23 cellular contexts compared by ENCODE assay signal in genomic region chr3:182294696-182295095, GRCh38.
"Had no signal": no experiment of that assay in that cellular context is flagged by ENCODE, and none has a peak within 500 bp of the region (broad histone marks: within the 10 kb centered on the region; RNA-seq: fewer than 3 reads in every experiment).

No MANE protein-coding gene starts in this region.

- H3K27me3 ChIP-seq: esophagus muscularis mucosa, gastrocnemius medialis, right lobe of liver, stomach, transverse colon had no signal

- H3K79me2 ChIP-seq: parathyroid adenoma had no signal

- H3K27me3 Mint-ChIP-seq: dendritic cell treated with granulocyte-macrophage colony-stimulating factor and Interleukin-4, amounts not matched to agents 40 ng/mL and 50 ng/mL, for 4 days; effector memory CD8-positive, alpha-beta T cell; stimulated activated naive B cell treated with anti-CD40 and anti-IgM and Interleukin-4, amounts not matched to agents 10 μg/mL and 1 μg/mL and 100 μg/mL, for 72 hours had no signal

- H3K9me3 Mint-ChIP-seq: dendritic cell treated with granulocyte-macrophage colony-stimulating factor and Interleukin-4, amounts not matched to agents 40 ng/mL and 50 ng/mL, for 4 days had no signal

- H3K9me3 ChIP-seq: esophagus muscularis mucosa, gastrocnemius medialis, psoas muscle, right lobe of liver, stomach, thoracic aorta, transverse colon had no signal

- H3K36me3 Mint-ChIP-seq: immature natural killer cell; natural killer cell; stimulated activated naive B cell treated with anti-CD40 and anti-IgM and Interleukin-4, amounts not matched to agents 10 μg/mL and 1 μg/mL and 100 μg/mL, for 72 hours had no signal

- H3K27ac Mint-ChIP-seq: dendritic cell treated with granulocyte-macrophage colony-stimulating factor and Interleukin-4, amounts not matched to agents 40 ng/mL and 50 ng/mL, for 4 days; effector memory CD8-positive, alpha-beta T cell; immature natural killer cell; natural killer cell; stimulated activated naive B cell treated with anti-CD40 and anti-IgM and Interleukin-4, amounts not matched to agents 10 μg/mL and 1 μg/mL and 100 μg/mL, for 72 hours had no signal

- H3K9ac ChIP-seq: parathyroid adenoma had no signal

- FAIRE-seq: colon had no signal

- ATAC-seq: effector memory CD8-positive, alpha-beta T cell; gastrocnemius medialis; left colon; left ventricle myocardium superior; natural killer cell; psoas muscle; right lobe of liver; stimulated activated naive B cell treated with anti-CD40 and anti-IgM and Interleukin-4, amounts not matched to agents 10 μg/mL and 1 μg/mL and 100 μg/mL, for 72 hours had no signal

- H3K4me1 ChIP-seq: esophagus muscularis mucosa, gastrocnemius medialis, parathyroid adenoma, psoas muscle, right lobe of liver, transverse colon had no signal

- H3K4me1 Mint-ChIP-seq: immature natural killer cell; natural killer cell; stimulated activated naive B cell treated with anti-CD40 and anti-IgM and Interleukin-4, amounts not matched to agents 10 μg/mL and 1 μg/mL and 100 μg/mL, for 72 hours had no signal

- H2AFZ ChIP-seq: parathyroid adenoma had no signal

- DNase-seq: effector memory CD8-positive, alpha-beta T cell; gastrocnemius medialis; immature natural killer cell; left colon; left ventricle myocardium superior; natural killer cell; psoas muscle; retina; right lobe of liver; stimulated activated CD4-positive, alpha-beta T cell treated with anti-CD3 and anti-CD28 coated beads, Interleukin-2, amount 100 ng/mL, for 24 hours; stimulated activated CD4-positive, alpha-beta T cell treated with anti-CD3 and anti-CD28 coated beads, Interleukin-4, amount 100 ng/mL, for 4 hours; stimulated activated naive B cell treated with anti-CD40 and anti-IgM and Interleukin-4, amounts not matched to agents 10 μg/mL and 1 μg/mL and 100 μg/mL, for 72 hours; stomach; substantia nigra; transverse colon had no signal

- H3K4me3 ChIP-seq: esophagus muscularis mucosa, gastrocnemius medialis, lung, psoas muscle, right lobe of liver, skin epidermis, stomach, thoracic aorta, transverse colon had no signal

- H3K36me3 ChIP-seq: esophagus muscularis mucosa, gastrocnemius medialis, right lobe of liver, stomach, thoracic aorta, transverse colon had no signal

- H3K4me3 Mint-ChIP-seq: dendritic cell treated with granulocyte-macrophage colony-stimulating factor and Interleukin-4, amounts not matched to agents 40 ng/mL and 50 ng/mL, for 4 days; effector memory CD8-positive, alpha-beta T cell; immature natural killer cell; natural killer cell; stimulated activated naive B cell treated with anti-CD40 and anti-IgM and Interleukin-4, amounts not matched to agents 10 μg/mL and 1 μg/mL and 100 μg/mL, for 72 hours had no signal

- H3K27ac ChIP-seq: epithelial cell of prostate, esophagus muscularis mucosa, gastrocnemius medialis, parathyroid adenoma, psoas muscle, right lobe of liver, skin epidermis, stomach, thoracic aorta, transverse colon had no signal
